Comparison of ENCODE assay signal across 1 cellular context in genomic region chr6:158812611-158813010, GRCh38.
TF ChIP-seq lines count a peak whose summit lies in the region.

No MANE protein-coding gene starts in this region.

TF ChIP-seq in A549, 52 proteins besides CTCF, POLR2A, EP300 and RAD21 (continued from another document):
- TF ChIP-seq EHF (CRISPR knock-in tag; IDR thresholded peaks at IDR 0.05) (no peak), HMGXB4 (CRISPR knock-in tag; IDR thresholded peaks at IDR 0.05; ENCODE audit: borderline replicate concordance) (no peak), BCL3 (IDR thresholded peaks at IDR 0.05) (no peak), CEBPB (IDR thresholded peaks at IDR 0.05) (peak in 1 of 2 experiments; percentile 60; a peak in 2 of 4 replicates)
